ENCODE assay signal across 28 cellular contexts in genomic region chr5:82760856-82761255, GRCh38.
"Had no signal": no experiment of that assay in that cellular context is flagged by ENCODE, and none has a peak within 500 bp of the region (broad histone marks: within the 10 kb centered on the region; RNA-seq: fewer than 3 reads in every experiment).

No MANE protein-coding gene starts in this region.

- H3K27ac Mint-ChIP-seq: stimulated activated effector memory CD8-positive, alpha-beta T cell treated with anti-CD3 and anti-CD28 coated beads, Interleukin-12 subunit alpha, Interleukin-12 subunit beta, amount 100 ng/mL, for 72 hours; stimulated activated memory B cell treated with anti-CD40 and anti-IgM and Interleukin-4, amounts not matched to agents 10 μg/mL and 1 μg/mL and 100 μg/mL, for 72 hours; stimulated activated naive B cell treated with anti-CD40 and anti-IgM and Interleukin-4, amounts not matched to agents 10 μg/mL and 1 μg/mL and 100 μg/mL, for 72 hours; stimulated activated naive CD8-positive, alpha-beta T cell treated with anti-CD3 and anti-CD28 coated beads, Interleukin-15, Interleukin-2, amounts not matched to agents 100 ng/mL and 50 ng/mL, for 24 hours; type B pancreatic cell had no signal

- H3K36me3 ChIP-seq: stomach, suprapubic skin, thoracic aorta, thyroid gland, tibial artery, tibial nerve, transverse colon, upper lobe of left lung, upper lobe of right lung, uterus, vagina had no signal

- H3K27me3 ChIP-seq: stomach, suprapubic skin, testis, thyroid gland, tibial artery, tibial nerve, transverse colon, upper lobe of left lung, upper lobe of right lung, uterus, vagina had no signal

- H3K4me1 Mint-ChIP-seq: stimulated activated effector memory CD8-positive, alpha-beta T cell treated with anti-CD3 and anti-CD28 coated beads, Interleukin-12 subunit alpha, Interleukin-12 subunit beta, amount 100 ng/mL, for 72 hours; stimulated activated memory B cell treated with anti-CD40 and anti-IgM and Interleukin-4, amounts not matched to agents 10 μg/mL and 1 μg/mL and 100 μg/mL, for 72 hours; stimulated activated naive B cell treated with anti-CD40 and anti-IgM and Interleukin-4, amounts not matched to agents 10 μg/mL and 1 μg/mL and 100 μg/mL, for 72 hours; stimulated activated naive CD8-positive, alpha-beta T cell treated with anti-CD3 and anti-CD28 coated beads, Interleukin-15, amount 100 ng/mL, for 72 hours had no signal

- H3K4me3 Mint-ChIP-seq: stimulated activated effector memory CD8-positive, alpha-beta T cell treated with anti-CD3 and anti-CD28 coated beads, Interleukin-12 subunit alpha, Interleukin-12 subunit beta, amount 100 ng/mL, for 72 hours; stimulated activated memory B cell treated with anti-CD40 and anti-IgM and Interleukin-4, amounts not matched to agents 10 μg/mL and 1 μg/mL and 100 μg/mL, for 72 hours; stimulated activated naive B cell treated with anti-CD40 and anti-IgM and Interleukin-4, amounts not matched to agents 10 μg/mL and 1 μg/mL and 100 μg/mL, for 72 hours; stimulated activated naive CD8-positive, alpha-beta T cell treated with anti-CD3 and anti-CD28 coated beads, Interleukin-15, amount 100 ng/mL, for 72 hours; stimulated activated naive CD8-positive, alpha-beta T cell treated with anti-CD3 and anti-CD28 coated beads, Interleukin-15, Interleukin-2, amounts not matched to agents 100 ng/mL and 50 ng/mL, for 24 hours; type B pancreatic cell had no signal

- H3K4me3 ChIP-seq: stomach, suprapubic skin, testis, thoracic aorta, thyroid gland, tibial artery, tibial nerve, transverse colon, upper lobe of left lung, upper lobe of right lung, uterus, vagina had no signal

- H3K9me3 Mint-ChIP-seq: stimulated activated effector memory CD8-positive, alpha-beta T cell treated with anti-CD3 and anti-CD28 coated beads, Interleukin-12 subunit alpha, Interleukin-12 subunit beta, amount 100 ng/mL, for 72 hours; stimulated activated memory B cell treated with anti-CD40 and anti-IgM and Interleukin-4, amounts not matched to agents 10 μg/mL and 1 μg/mL and 100 μg/mL, for 72 hours; stimulated activated naive CD8-positive, alpha-beta T cell treated with anti-CD3 and anti-CD28 coated beads, Interleukin-15, amount 100 ng/mL, for 72 hours; stimulated activated naive CD8-positive, alpha-beta T cell treated with anti-CD3 and anti-CD28 coated beads, Interleukin-15, Interleukin-2, amounts not matched to agents 100 ng/mL and 50 ng/mL, for 24 hours had no signal

- H3K36me3 Mint-ChIP-seq: stimulated activated effector memory CD8-positive, alpha-beta T cell treated with anti-CD3 and anti-CD28 coated beads, Interleukin-12 subunit alpha, Interleukin-12 subunit beta, amount 100 ng/mL, for 72 hours; stimulated activated memory B cell treated with anti-CD40 and anti-IgM and Interleukin-4, amounts not matched to agents 10 μg/mL and 1 μg/mL and 100 μg/mL, for 72 hours; stimulated activated naive B cell treated with anti-CD40 and anti-IgM and Interleukin-4, amounts not matched to agents 10 μg/mL and 1 μg/mL and 100 μg/mL, for 72 hours; type B pancreatic cell had no signal

- DNase-seq: stimulated activated CD4-positive, alpha-beta T cell treated with anti-CD3 and anti-CD28 coated beads, Interleukin-2, amount 100 ng/mL, for 48 hours; stimulated activated CD4-positive, alpha-beta T cell treated with anti-CD3 and anti-CD28 coated beads, Interleukin-4, amount 100 ng/mL, for 1 hour; stimulated activated CD4-positive, alpha-beta T cell treated with anti-CD3 and anti-CD28 coated beads, Interleukin-4, amount 100 ng/mL, for 24 hours; stimulated activated CD4-positive, alpha-beta T cell treated with anti-CD3 and anti-CD28 coated beads, Interleukin-4, amount 100 ng/mL, for 4 hours; stimulated activated CD8-positive, alpha-beta memory T cell treated with anti-CD3 and anti-CD28 coated beads, Interleukin-4, amount 100 ng/mL, for 48 hours; stimulated activated naive B cell treated with anti-CD40 and anti-IgM and Interleukin-4, amounts not matched to agents 10 μg/mL and 1 μg/mL and 100 μg/mL, for 72 hours; stimulated activated naive CD4-positive, alpha-beta T cell; stimulated activated naive CD4-positive, alpha-beta T cell treated with Interleukin-2 at 50 U/mL for 16 hours; stimulated activated naive CD8-positive, alpha-beta T cell treated with anti-CD3 and anti-CD28 coated beads, Interleukin-15, amount 100 ng/mL, for 72 hours; stimulated activated naive CD8-positive, alpha-beta T cell treated with anti-CD3 and anti-CD28 coated beads, Interleukin-15, Interleukin-2, amounts not matched to agents 100 U/mL and 50 U/mL, for 24 hours; stomach; substantia nigra; testis; thyroid gland; tibial artery; transverse colon; trophoblast cell; upper lobe of right lung; uterus had no signal

- H3K27me3 Mint-ChIP-seq: stimulated activated memory B cell treated with anti-CD40 and anti-IgM and Interleukin-4, amounts not matched to agents 10 μg/mL and 1 μg/mL and 100 μg/mL, for 72 hours; stimulated activated naive B cell treated with anti-CD40 and anti-IgM and Interleukin-4, amounts not matched to agents 10 μg/mL and 1 μg/mL and 100 μg/mL, for 72 hours; stimulated activated naive CD8-positive, alpha-beta T cell treated with anti-CD3 and anti-CD28 coated beads, Interleukin-15, Interleukin-2, amounts not matched to agents 100 ng/mL and 50 ng/mL, for 24 hours; type B pancreatic cell had no signal
